ENCODE assay signal across 17 cellular contexts in genomic region chr17:45771473-45771959, GRCh38.
DNase-seq lines count a peak whose midpoint lies in the region; FAIRE-seq and TF ChIP-seq lines count a peak whose summit lies in the region.
"Had no signal": no experiment of that assay in that cellular context is flagged by ENCODE, and none has a peak within 500 bp of the region (broad histone marks: within the 10 kb centered on the region; RNA-seq: fewer than 3 reads in every experiment).

No MANE protein-coding gene starts in this region.

- no peaks in the 10 kb centered on the region for H3K9me3 ChIP-seq in iPS-15b (ENCODE audit: control insufficient read depth, insufficient read depth, low read length)
- H3K9me3 ChIP-seq: MG63, Peyer's patch had no signal

- no peaks in the 10 kb centered on the region for H3K27me3 ChIP-seq in iPS-15b (ENCODE audit: control insufficient read depth, insufficient read depth, low read length)
- H3K27me3 ChIP-seq: BLaER1, Peyer's patch had no signal

- H3K36me3 ChIP-seq in iPS-15b (ENCODE audit: control insufficient read depth, insufficient read depth, low read length), result no peaks in the 10 kb centered on the region
- H3K36me3 ChIP-seq: BLaER1, MG63, Peyer's patch had no signal

- DNase-seq in D341Med (ENCODE audit: low spot score), result peak; percentile 62
- DNase-seq in HTR-8/SVneo (ENCODE audit: insufficient read length, low spot score), result no peak
- DNase-seq in NCI-H82 treated with DMSO at 0.1 percent for 48 hours (lab: John Stamatoyannopoulos, UW; ENCODE audit: unreplicated experiment), result peak; percentile 73
- no peak for DNase-seq in GM13977 (ENCODE audit: low spot score)
- no peak for DNase-seq in KG1 (lab: John Stamatoyannopoulos, UW)
- DNase-seq in kidney tubule cell (ENCODE audit: low spot score), result no peak
- DNase-seq: CD8-positive, alpha-beta T cell; MG63; NCI-H1092; NCI-H1694; NCI-H446; Peyer's patch had no signal

- TF ChIP-seq CTCF in GM13977 (IDR thresholded peaks at IDR 0.05; ENCODE audit: extremely low read depth, insufficient read depth, missing control alignments), result no peak

- H3K4me3 ChIP-seq in iPS-15b (ENCODE audit: low read depth, low read length), result peak overlapping the region; percentile 38
- H3K4me3 ChIP-seq: BLaER1, MG63, Peyer's patch had no signal

- in situ Hi-C loops in GM13977 (cut with MboI; ENCODE audit: low pct_unique_long_range_greater_than_20kb, low sequenced_read_pairs, unreplicated experiment), result no loop called here

- H3K4me1 ChIP-seq in iPS-15b (ENCODE audit: control insufficient read depth, insufficient read depth, low read length), result peaks cover 22% of the 10 kb centered on the region
- H3K4me1 ChIP-seq: BLaER1, Peyer's patch had no signal

- H3K9ac ChIP-seq in iPS-15b (ENCODE audit: low read depth, low read length), result no peak overlapping the region
- H3K9ac ChIP-seq: BLaER1 had no signal

- FAIRE-seq in HTR-8/SVneo (lab: Jason Lieb, UNC), result peak; percentile 38
- FAIRE-seq: A204.1, D721Med, H54 had no signal

Comparison
In these comparisons a context has a peak if more than half of its experiments do, and no peak if none do; other contexts are left out.
1. DNase-seq: peak in D341Med (single experiment) and NCI-H82 treated with DMSO at 0.1 percent for 48 hours (single experiment); none in HTR-8/SVneo (single experiment), GM13977 (single experiment), KG1 (single experiment) and kidney tubule cell (single experiment).